Comparison of ENCODE assay signal across 13 cellular contexts in genomic region chr9:97706246-97706645, GRCh38. TPM values are rescaled to one million over a fixed set of nuclear protein-coding genes. Genes with fewer than 3 reads are reported as not detected.
DNase-seq lines count a peak whose midpoint lies in the region; ATAC-seq lines count a peak whose summit lies in the region.
"Had no signal": no experiment of that assay in that cellular context is flagged by ENCODE, and none has a peak within 500 bp of the region (broad histone marks: within the 10 kb centered on the region; RNA-seq: fewer than 3 reads in every experiment).

No MANE protein-coding gene starts in this region.

- no peaks in the 10 kb centered on the region for H3K27me3 ChIP-seq in GM23248 (replicated peaks; ENCODE audit: insufficient read depth)
- H3K27me3 ChIP-seq: BE2C had no signal

- no peak overlapping the region for H3K4me3 ChIP-seq in GM23248

- no peaks in the 10 kb centered on the region for H3K36me3 Mint-ChIP-seq in effector memory CD8-positive, alpha-beta T cell (ENCODE audit: insufficient read depth)

- 59 to 66% methylated on average over 2 of the region's 2 CpGs for WGBS in GM23248 (ENCODE audit: low coverage in 1 of 2, low lambda C conversion rate in 2 of 2, missing lambda C conversion rate in 2 of 2), 2 experiments

- no peaks in the 10 kb centered on the region for H3K9me2 ChIP-seq in GM23248 (ENCODE audit: insufficient read depth)

- peaks cover 37 to 55% of the 10 kb centered on the region in 2 donors for H3K27me3 Mint-ChIP-seq in effector memory CD8-positive, alpha-beta T cell

- H3K36me3 ChIP-seq in GM23248 (ENCODE audit: low read depth) = no peaks in the 10 kb centered on the region
- H3K36me3 ChIP-seq: BE2C had no signal

- H3K27ac ChIP-seq in GM23248 = no peak overlapping the region

- H3F3A ChIP-seq in GM23248 (ENCODE audit: insufficient read depth) = peaks cover 32% of the 10 kb centered on the region

- peaks cover 16% of the 10 kb centered on the region for H3K4me1 ChIP-seq in GM23248 (ENCODE audit: insufficient read depth)

- peaks cover 31% of the 10 kb centered on the region in 2 donors for H3K4me1 Mint-ChIP-seq in effector memory CD8-positive, alpha-beta T cell (ENCODE audit: low read depth in 2 of 2)

- DNase-seq in EH (ENCODE audit: low read depth) (peak; percentile 20), GM23248 (peak; percentile 19), amniotic epithelial cell (ENCODE audit: low read depth) (peak; percentile 7), iris pigment epithelial cell (ENCODE audit: low read depth) (peak; percentile 11), NCI-H2171 (lab: John Stamatoyannopoulos, UW) (no peak), NCI-H2081 treated with DMSO at 0.1 percent for 48 hours (lab: John Stamatoyannopoulos, UW) (no peak)
- no peak for DNase-seq in effector memory CD8-positive, alpha-beta T cell
- DNase-seq: ACHN; BE2C; C1 segment of cervical spinal cord; Caco-2; CD4-positive, alpha-beta T cell; H9 had no signal

- no peak overlapping the region for H3K27ac Mint-ChIP-seq in effector memory CD8-positive, alpha-beta T cell
- H3K27ac Mint-ChIP-seq: CD4-positive, alpha-beta T cell; H9 had no signal

- in situ Hi-C loops in GM23248 (cut with MboI) = no loop called here

- no peak overlapping the region for H2AFZ ChIP-seq in GM23248

- H3K9me3 ChIP-seq in GM23248 (ENCODE audit: low read depth) = no peaks in the 10 kb centered on the region
- H3K9me3 ChIP-seq: BE2C, Caco-2 had no signal

- H3K4me2 ChIP-seq in GM23248 (ENCODE audit: unreplicated experiment) = no peak overlapping the region

- H4K20me1 ChIP-seq in GM23248 (ENCODE audit: insufficient read depth) = no peaks in the 10 kb centered on the region

- no peaks in the 10 kb centered on the region for H3K9me3 Mint-ChIP-seq in effector memory CD8-positive, alpha-beta T cell
- H3K9me3 Mint-ChIP-seq: CD4-positive, alpha-beta T cell; H9 had no signal

- no peak for ATAC-seq in effector memory CD8-positive, alpha-beta T cell (replicated peaks)

- H3K9ac ChIP-seq in GM23248 = no peak overlapping the region

- no peaks in the 10 kb centered on the region for H3K79me2 ChIP-seq in GM23248 (ENCODE audit: insufficient read depth)

- peak overlapping the region in 1 of 2 donors; percentile 18 for H3K4me3 Mint-ChIP-seq in effector memory CD8-positive, alpha-beta T cell
- H3K4me3 Mint-ChIP-seq: CD4-positive, alpha-beta T cell; H9 had no signal

RNA-seq across cellular contexts. Expression of gene XPA, which starts 9.1 kb away (rescaled TPM):
- 1.4 and 8.0 TPM in 2 replicates for total RNA-seq in GM23248 (2014; rRNA removed; shearing (Covaris generic))
- polyA plus RNA-seq in GM23248 (2016; fragmentation: Nextera tagmentation; extraction: Ambion mirVana) = 14.3 and 17.4 TPM in 2 replicates

Comparison
In these comparisons a context has a peak if more than half of its experiments do, and no peak if none do; other contexts are left out.
1. DNase-seq: peak in EH (single experiment), GM23248 (single experiment), amniotic epithelial cell (single experiment) and iris pigment epithelial cell (single experiment); none in NCI-H2171 (single experiment), NCI-H2081 treated with DMSO at 0.1 percent for 48 hours (single experiment) and effector memory CD8-positive, alpha-beta T cell (0 of 3).